11 cellular contexts compared by ENCODE assay signal in the genomic region with DNA sequence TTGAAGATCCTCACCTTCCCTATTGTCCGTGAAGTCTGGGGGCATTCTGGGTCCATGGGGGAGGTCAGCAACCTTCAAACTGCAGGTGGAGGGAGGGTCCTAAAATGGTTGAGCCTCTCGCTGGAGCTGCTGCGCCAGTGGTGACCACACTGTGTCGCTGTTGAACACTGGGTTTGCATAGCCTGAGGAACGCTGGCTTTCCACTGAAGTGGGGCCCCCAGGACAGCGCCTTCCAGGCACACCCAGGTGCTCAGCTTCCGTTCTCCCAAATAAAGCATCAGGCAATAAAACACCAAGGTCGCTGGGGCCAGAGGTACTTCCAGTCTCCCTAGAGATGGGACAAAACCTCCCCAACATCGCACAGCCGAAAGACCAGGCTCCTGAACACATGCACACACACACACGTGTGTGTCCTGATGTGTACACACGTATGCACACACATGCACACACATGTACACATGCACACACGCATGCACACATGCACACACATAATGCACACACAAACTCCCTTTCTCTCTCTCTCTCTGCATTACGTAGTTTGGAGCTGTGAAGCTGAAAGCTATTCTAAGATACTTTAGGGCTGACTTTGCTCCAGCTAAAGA.
DNase-seq lines count a peak whose midpoint lies in the region; ATAC-seq and TF ChIP-seq lines count a peak whose summit lies in the region.
"Had no signal": no experiment of that assay in that cellular context is flagged by ENCODE, and none has a peak within 500 bp of the region (broad histone marks: within the 10 kb centered on the region; RNA-seq: fewer than 3 reads in every experiment).

No MANE protein-coding gene starts in this region.

- in situ Hi-C loops in brain microvascular endothelial cell (cut with HindIII; ENCODE audit: low pct_ligation_motif_present, low sequenced_read_pairs), result no loop called here

- DNase-seq in Caco-2 (peak; percentile 40 to 44), HEK293T (ENCODE audit: extremely low spot score) (peak; percentile 33), brain microvascular endothelial cell (no peak), memory B cell (ENCODE audit: low spot score in 2 of 2) (no peak), pons (ENCODE audit: low spot score) (no peak), amygdala (lab: John Stamatoyannopoulos, UW) (no peak)
- DNase-seq: NCI-H2171; spleen; stimulated activated naive CD4-positive, alpha-beta T cell had no signal

- H3K4me3 ChIP-seq in Caco-2 (ENCODE audit: low read depth, low read length) (no peak overlapping the region), brain microvascular endothelial cell (ENCODE audit: low read depth, low read length) (no peak overlapping the region)
- H3K4me3 ChIP-seq: spleen had no signal

- CTCF ChIA-PET in Caco-2 (lab: Charles Lee) (interaction anchor here (0.7 to 1.4 kb wide), 3 partner anchors 149 to 200 kb away, joined by 3 to 7 read pairs (median 3); no protein-coding TSS in a partner anchor), HEK293T (lab: Yijun Ruan, JAX) (no interaction called here)

- H3K27me3 ChIP-seq in Caco-2 (replicated peaks; ENCODE audit: control insufficient read depth, insufficient read depth, low read length) (no peaks in the 10 kb centered on the region), brain microvascular endothelial cell (replicated peaks) (peaks cover 2% of the 10 kb centered on the region)

- POLR2A ChIA-PET in Caco-2 (lab: Charles Lee) (no interaction called here), HEK293T (lab: Yijun Ruan, JAX) (no interaction called here)

- no TSS peak for BruUV-seq in Caco-2 (replicated peaks; lab: Mats Ljungman, UMichigan)

- no peaks in the 10 kb centered on the region for H3K36me3 Mint-ChIP-seq in Caco-2 (ENCODE audit: insufficient read depth, unreplicated experiment)
- peaks cover 4% of the 10 kb centered on the region for H3K36me3 Mint-ChIP-seq in memory B cell

- H3K27me3 Mint-ChIP-seq in Caco-2 (ENCODE audit: insufficient read depth, unreplicated experiment) (peaks cover 7% of the 10 kb centered on the region), memory B cell (peaks cover 5% of the 10 kb centered on the region)

- H3K9me3 ChIP-seq in Caco-2, result peaks cover 14% of the 10 kb centered on the region

- H3K9me3 Mint-ChIP-seq in Caco-2 (ENCODE audit: unreplicated experiment) (peaks cover 20% of the 10 kb centered on the region), memory B cell (peaks cover 10% of the 10 kb centered on the region)

- TF ChIP-seq CTCF in Caco-2 (IDR thresholded peaks at IDR 0.05; ENCODE audit: insufficient read depth in 1 of 2, low read depth in 1 of 2, low read length in 1 of 2, severe bottlenecking in 1 of 2, unreplicated experiment in 1 of 2) (peak; percentile 24 to 26), brain microvascular endothelial cell (IDR thresholded peaks at IDR 0.05; ENCODE audit: low read depth, low read length, missing control alignments) (peak; percentile 60)

- H3K27ac Mint-ChIP-seq in Caco-2 (ENCODE audit: unreplicated experiment) (no peak overlapping the region), memory B cell (peak overlapping the region; percentile 56)

- no peaks in the 10 kb centered on the region for H3K36me3 ChIP-seq in Caco-2 (ENCODE audit: control insufficient read depth, insufficient read depth, low read length)
- H3K36me3 ChIP-seq in brain microvascular endothelial cell (replicated peaks), result no peaks in the 10 kb centered on the region
- H3K36me3 ChIP-seq: spleen had no signal

- no peak overlapping the region for H3K4me3 Mint-ChIP-seq in Caco-2 (ENCODE audit: unreplicated experiment)
- H3K4me3 Mint-ChIP-seq in memory B cell, result no peak overlapping the region

- no peaks in the 10 kb centered on the region for H3K4me1 Mint-ChIP-seq in Caco-2 (ENCODE audit: low read depth, unreplicated experiment)
- H3K4me1 Mint-ChIP-seq in memory B cell, result peaks cover 15% of the 10 kb centered on the region

- intact Hi-C loops in Caco-2 (cut with micrococcal nuclease; ENCODE audit: unreplicated experiment), result no loop called here

- no peak overlapping the region for H3K27ac ChIP-seq in brain microvascular endothelial cell
- H3K27ac ChIP-seq: spleen had no signal

- H3K4me1 ChIP-seq in Caco-2, result no peaks in the 10 kb centered on the region

- ATAC-seq in memory B cell (ENCODE audit: low read depth) (no peak), GM21423 (IDR thresholded peaks at IDR 0.05; ENCODE audit: unreplicated experiment) (no peak), GM18907 (IDR thresholded peaks at IDR 0.05; ENCODE audit: unreplicated experiment) (no peak)

TF ChIP-seq in HEK293T, 16 proteins besides CTCF, POLR2A, EP300 and RAD21:
- no peak for TF ChIP-seq TARDBP (IDR thresholded peaks at IDR 0.05)
- TF ChIP-seq FOXK2 (IDR thresholded peaks at IDR 0.05), result no peak
- TF ChIP-seq BHLHE40 (IDR thresholded peaks at IDR 0.05; ENCODE audit: borderline replicate concordance), result no peak
TF ChIP-seq in HEK293T: peak in this region for 0.

Comparison
In these comparisons a context has a peak if more than half of its experiments do, and no peak if none do; other contexts are left out.
1. DNase-seq: peak in Caco-2 (2 of 2) and HEK293T (single experiment); none in brain microvascular endothelial cell (single experiment), memory B cell (0 of 2), pons (single experiment) and amygdala (0 of 56).